ENCODE assay signal across 13 cellular contexts in the genomic region with DNA sequence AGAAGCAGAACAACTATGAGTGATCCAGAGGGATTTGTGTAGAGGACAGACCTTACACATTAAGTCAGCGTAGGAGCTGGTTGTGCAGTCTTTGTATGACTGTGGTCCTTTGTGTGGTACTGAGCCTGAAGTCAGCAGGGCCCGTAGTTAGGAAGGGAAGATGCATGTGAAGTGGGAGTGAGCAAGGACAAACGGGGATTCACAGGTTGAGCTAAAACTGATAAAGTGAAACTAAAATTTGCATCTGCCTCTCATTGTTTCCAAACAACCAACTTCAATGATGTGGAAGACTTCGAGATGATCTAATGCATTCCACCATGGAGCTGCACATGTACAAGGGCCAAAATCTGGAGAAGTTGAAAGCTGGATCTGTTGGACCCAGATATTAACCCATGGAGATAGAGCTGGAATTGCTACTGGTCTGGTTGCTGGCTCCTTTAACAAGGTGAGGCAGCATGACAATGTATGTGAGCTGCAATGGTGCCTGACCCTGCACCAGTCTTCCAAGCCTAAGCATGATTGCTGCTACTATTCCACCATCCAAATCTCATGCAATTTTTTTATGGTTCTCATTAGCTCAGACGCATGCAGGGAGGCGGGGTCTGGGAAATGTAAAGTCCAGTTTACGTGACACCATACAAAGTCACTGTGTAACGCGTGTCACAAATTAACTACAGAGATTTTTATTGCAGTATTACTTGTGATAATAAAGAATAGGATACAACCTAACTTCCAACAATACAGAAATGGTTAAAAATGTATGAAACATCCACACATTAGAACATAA. TPM values are rescaled to one million over a fixed set of nuclear protein-coding genes. Genes with fewer than 3 reads are reported as not detected.
A peak's percentile ranks its signal among the peaks of the same experiment; 100 is the strongest.
DNase-seq lines count a peak whose midpoint lies in the region; ATAC-seq and TF ChIP-seq lines count a peak whose summit lies in the region.
"Had no signal": no experiment of that assay in that cellular context is flagged by ENCODE, and none has a peak within 500 bp of the region (broad histone marks: within the 10 kb centered on the region; RNA-seq: fewer than 3 reads in every experiment).

No MANE protein-coding gene starts in this region.

- intact Hi-C loops in breast epithelium (cut with DNase I; ENCODE audit: low total_unique reads): no loop called here
- intact Hi-C loops in stomach (cut with DNase I; ENCODE audit: low total_unique reads): no loop called here

- H3K4me2 ChIP-seq in Karpas-422 (ENCODE audit: low read depth, low read length, poor library complexity, severe bottlenecking): peak overlapping the region; percentile 45

- H3K4me3 ChIP-seq in GM06990 (replicated peaks; ENCODE audit: low read depth, low read length) (no peak overlapping the region), Karpas-422 (ENCODE audit: low read length) (no peak overlapping the region; the same call in 1 of the 2 replicates), breast epithelium (no peak overlapping the region), stomach (no peak overlapping the region)

- TF ChIP-seq CTCF in GM06990 (IDR thresholded peaks at IDR 0.05; ENCODE audit: insufficient read depth, low read length, poor library complexity, severe bottlenecking) (no peak), breast epithelium (IDR thresholded peaks at IDR 0.05) (no peak), stomach (IDR thresholded peaks at IDR 0.05) (no peak)

- ATAC-seq in GM19023 (IDR thresholded peaks at IDR 0.05; ENCODE audit: unreplicated experiment) (peak; percentile 78), HG02571 (IDR thresholded peaks at IDR 0.05; ENCODE audit: unreplicated experiment) (peak; percentile 71)

- H3K9me2 ChIP-seq in Karpas-422 (replicated peaks; ENCODE audit: insufficient read depth, low read length): no peaks in the 10 kb centered on the region

- H3K9ac ChIP-seq in Karpas-422 (ENCODE audit: low read length): no peak overlapping the region

- TF ChIP-seq EP300 in stomach (IDR thresholded peaks at IDR 0.05): no peak

- H3K4me1 ChIP-seq in Karpas-422 (ENCODE audit: low read length) (peaks cover 5% of the 10 kb centered on the region; the same call in 1 of the 2 replicates), breast epithelium (no peaks in the 10 kb centered on the region), stomach (no peaks in the 10 kb centered on the region)

- H3K9me3 ChIP-seq in Karpas-422 (ENCODE audit: low read length) (no peaks in the 10 kb centered on the region), breast epithelium (no peaks in the 10 kb centered on the region), stomach (no peaks in the 10 kb centered on the region)

- H3K36me3 ChIP-seq in GM06990 (ENCODE audit: control insufficient read depth, insufficient read depth, low read length) (no peaks in the 10 kb centered on the region), Karpas-422 (ENCODE audit: insufficient read depth, low read length) (no peaks in the 10 kb centered on the region), breast epithelium (no peaks in the 10 kb centered on the region), stomach (no peaks in the 10 kb centered on the region)

- H3K27me3 ChIP-seq in GM06990 (replicated peaks; ENCODE audit: control insufficient read depth, insufficient read depth, low read length) (no peaks in the 10 kb centered on the region), Karpas-422 (ENCODE audit: low read length) (no peaks in the 10 kb centered on the region), breast epithelium (no peaks in the 10 kb centered on the region), stomach (no peaks in the 10 kb centered on the region)

- no peaks in the 10 kb centered on the region for H4K20me1 ChIP-seq in Karpas-422 (ENCODE audit: insufficient read depth, low read depth, low read length)

- H3K27ac ChIP-seq in Karpas-422 (ENCODE audit: low read length) (no peak overlapping the region), breast epithelium (no peak overlapping the region), stomach (no peak overlapping the region)

- no peaks in the 10 kb centered on the region for H3K79me2 ChIP-seq in Karpas-422 (ENCODE audit: low read length)

- DNase-seq in GM06990 (ENCODE audit: extremely low read depth, insufficient read length) (peak; percentile 28), Karpas-422 (no peak), breast epithelium (ENCODE audit: low spot score in 2 of 2) (no peak), DMS153 treated with DMSO at 0.1 percent for 48 hours (lab: John Stamatoyannopoulos, UW; ENCODE audit: unreplicated experiment) (no peak), islet precursor cell (no peak), stomach (no peak)
- DNase-seq: activated CD4-positive, alpha-beta T cell treated with anti-CD3 and anti-CD28 coated beads, Interleukin-2, amount 50 U/mL, for 4 hours; anterior cingulate cortex; NCI-H2081 treated with DMSO at 0.1 percent for 48 hours; nucleus accumbens; SIG-M5 had no signal

- peak overlapping the region; percentile 62; the same call in 1 of the 2 replicates for H2AFZ ChIP-seq in Karpas-422 (ENCODE audit: low read length)

- WGBS in stomach, 5 donors: 83 to 96% (median 87%) methylated on average over 9 of the region's 9 CpGs

- TF ChIP-seq POLR2A in breast epithelium (IDR thresholded peaks at IDR 0.05): no peak
- TF ChIP-seq POLR2A in stomach (IDR thresholded peaks at IDR 0.05): no peak

RNA-seq across cellular contexts. Expression of a gene that starts 12.1 kb away (rescaled TPM):
- total RNA-seq in Karpas-422 (2014; rRNA removed; shearing (Covaris generic); ENCODE audit: low replicate concordance): not detected in 2 replicates
- total RNA-seq in breast epithelium (100 to 1,000 TPM; 396 to 761 (median 409) TPM), stomach (100 to 1,000 TPM in 2 of 5 donors, 10 to 100 TPM in 3; 12.2 to 150 (median 74.5) TPM)
- polyA plus RNA-seq in stomach: 10 to 100 TPM; 25.2 to 31.7 (median 29.2) TPM

Comparison
In these comparisons a context has a peak if more than half of its experiments do, and no peak if none do; other contexts are left out.
1. RNA of a gene that starts 12.1 kb away (total RNA-seq): 396 to 761 TPM in breast epithelium and 12.2 to 150 TPM in stomach; not detected in Karpas-422; every median in the first group is over 10 times any median in the second.